10 cellular contexts compared by ENCODE assay signal in genomic region chr20:33909331-33909921, GRCh38.
DNase-seq lines count a peak whose midpoint lies in the region; ATAC-seq, FAIRE-seq and TF ChIP-seq lines count a peak whose summit lies in the region.
"Had no signal": no experiment of that assay in that cellular context is flagged by ENCODE, and none has a peak within 500 bp of the region (broad histone marks: within the 10 kb centered on the region; RNA-seq: fewer than 3 reads in every experiment).

No MANE protein-coding gene starts in this region.

- H3K27ac ChIP-seq in astrocyte (ENCODE audit: low read depth, low read length) = peak overlapping the region; percentile 68
- no peak overlapping the region for H3K27ac ChIP-seq in liver (ENCODE audit: low read depth in 1 of 2, low read length in 2 of 2)
- H3K27ac ChIP-seq in H9 (ENCODE audit: insufficient read length, low read depth, low read length) = no peak overlapping the region

- H3K4me3 Mint-ChIP-seq in astrocyte (ENCODE audit: unreplicated experiment) = no peak overlapping the region
- no peak overlapping the region for H3K4me3 Mint-ChIP-seq in H9

- no peak overlapping the region for H2BK20ac ChIP-seq in H9 (ENCODE audit: low read depth, low read length, poor library complexity, severe bottlenecking)

- no peaks in the 10 kb centered on the region for H3K27me3 ChIP-seq in astrocyte (ENCODE audit: insufficient read depth, low read length)
- H3K27me3 ChIP-seq in liver (ENCODE audit: control insufficient read depth in 4 of 4, insufficient read depth in 4 of 4, low read length in 3 of 4) = no peaks in the 10 kb centered on the region
- no peaks in the 10 kb centered on the region for H3K27me3 ChIP-seq in H9 (ENCODE audit: insufficient read depth, low read length)

- H3K23me2 ChIP-seq in H9 (ENCODE audit: insufficient read length, low read depth, low read length, poor library complexity, severe bottlenecking) = no peaks in the 10 kb centered on the region

- no peak overlapping the region for H3K56ac ChIP-seq in H9 (ENCODE audit: insufficient read length, low read depth, low read length)

- ATAC-seq in GM18519 (IDR thresholded peaks at IDR 0.05; ENCODE audit: low FRiP score, unreplicated experiment) = no peak

- H3K36me3 ChIP-seq in astrocyte (ENCODE audit: insufficient read depth, low read length) = no peaks in the 10 kb centered on the region
- no peaks in the 10 kb centered on the region for H3K36me3 ChIP-seq in liver (ENCODE audit: control insufficient read depth in 4 of 4, insufficient read depth in 3 of 4, low read depth in 1 of 4, low read length in 3 of 4)

- no peak overlapping the region for H3K14ac ChIP-seq in H9 (ENCODE audit: insufficient read depth, low read length)

- no peak overlapping the region for H2BK15ac ChIP-seq in H9 (ENCODE audit: low read depth, low read length)

- no peaks in the 10 kb centered on the region for H3K79me1 ChIP-seq in H9 (ENCODE audit: insufficient read depth, low read depth, low read length, poor library complexity, severe bottlenecking)

- H3K4me1 ChIP-seq in astrocyte (ENCODE audit: insufficient read depth, low read length) = peaks cover 14% of the 10 kb centered on the region
- no peaks in the 10 kb centered on the region for H3K4me1 ChIP-seq in liver (ENCODE audit: control insufficient read depth in 4 of 4, insufficient read depth in 4 of 4, low read length in 3 of 4)
- H3K4me1 ChIP-seq in H9 (ENCODE audit: insufficient read depth, low read length) = no peaks in the 10 kb centered on the region

- no peak overlapping the region for H3T11ph ChIP-seq in H9 (ENCODE audit: low read length)

- H3K9ac ChIP-seq in astrocyte (ENCODE audit: low read length) = no peak overlapping the region
- no peak overlapping the region for H3K9ac ChIP-seq in liver (ENCODE audit: low read depth in 1 of 2, low read length in 2 of 2)
- no peak overlapping the region for H3K9ac ChIP-seq in H9 (ENCODE audit: extremely low read depth, insufficient read length, low read length)

- H4K5ac ChIP-seq in H9 (ENCODE audit: insufficient read length, low read depth, low read length) = no peak overlapping the region

- peak overlapping the region; percentile 55 for H3K27ac Mint-ChIP-seq in astrocyte (ENCODE audit: unreplicated experiment)
- H3K27ac Mint-ChIP-seq in H9 = no peak overlapping the region

- H3K36me3 Mint-ChIP-seq in astrocyte (ENCODE audit: low read depth, unreplicated experiment) (no peaks in the 10 kb centered on the region), H9 (ENCODE audit: insufficient read depth in 1 of 3, low read depth in 3 of 3) (no peaks in the 10 kb centered on the region)

- TF ChIP-seq CTCF in astrocyte (IDR thresholded peaks at IDR 0.05; ENCODE audit: insufficient read depth, low read depth, low read length) = no peak
- TF ChIP-seq CTCF in liver (IDR thresholded peaks at IDR 0.05; ENCODE audit: low read depth, low read length, missing input control) = no peak
- no peak for TF ChIP-seq CTCF in H9 (conservative IDR thresholded peaks at IDR 0.05)

- no peaks in the 10 kb centered on the region for H4K20me1 ChIP-seq in astrocyte (ENCODE audit: insufficient read depth, low read length)
- no peaks in the 10 kb centered on the region for H4K20me1 ChIP-seq in H9 (ENCODE audit: control insufficient read depth, insufficient read depth, insufficient read length)

- peak; percentile 45 for FAIRE-seq in astrocyte (lab: Jason Lieb, UNC)
- FAIRE-seq: G401.6 had no signal

- no peak overlapping the region for H3K4me3 ChIP-seq in astrocyte (ENCODE audit: insufficient read depth, low read depth, low read length)
- no peak overlapping the region for H3K4me3 ChIP-seq in liver (ENCODE audit: low read depth in 1 of 3, low read length in 3 of 3)

- TF ChIP-seq RAD21 in liver (IDR thresholded peaks at IDR 0.05) = no peak

- no peak overlapping the region for H2BK5ac ChIP-seq in H9 (ENCODE audit: insufficient read length, low read length)

- no peak overlapping the region for H2BK120ac ChIP-seq in H9 (ENCODE audit: low read depth, low read length, poor library complexity, severe bottlenecking)

- H3K79me2 ChIP-seq in astrocyte (ENCODE audit: insufficient read depth, low read length) = no peaks in the 10 kb centered on the region
- no peaks in the 10 kb centered on the region for H3K79me2 ChIP-seq in H9 (ENCODE audit: insufficient read depth, low read length)

- peak overlapping the region; percentile 30 for H3K4me2 ChIP-seq in astrocyte (ENCODE audit: low read length)
- no peak overlapping the region for H3K4me2 ChIP-seq in H9 (ENCODE audit: insufficient read depth, insufficient read length, low read length)

- H2AFZ ChIP-seq in astrocyte (ENCODE audit: low read depth, low read length) = peak overlapping the region; percentile 41
- no peak overlapping the region for H2AFZ ChIP-seq in H9 (ENCODE audit: low read length)

- 81% methylated on average over 6 of the region's 6 CpGs for WGBS in liver
- WGBS in H9 (ENCODE audit: extremely low coverage, insufficient read length, low lambda C conversion rate) = no CpG with 5 or more reads among the region's 6 CpGs

- H3K18ac ChIP-seq in H9 (ENCODE audit: insufficient read length, low read depth, low read length) = no peak overlapping the region

- no peak overlapping the region for H2BK12ac ChIP-seq in H9 (ENCODE audit: insufficient read length, low read depth, low read length)

- peak; percentile 80 for DNase-seq in AG08396 (ENCODE audit: low spot score)
- DNase-seq in LHCN-M2 (ENCODE audit: low read depth) = peak; percentile 89
- peak; percentile 99 for DNase-seq in astrocyte (ENCODE audit: low read depth)
- DNase-seq in stimulated activated CD4-positive, alpha-beta T cell treated with anti-CD3 and anti-CD28 coated beads, Interleukin-2, amount 100 ng/mL, for 48 hours = no peak
- no peak for DNase-seq in H9
- DNase-seq in cerebellar nuclear complex (lab: John Stamatoyannopoulos, UW) = no peak
- DNase-seq: activated gamma-delta T cell treated with Interleukin-2 at 50 U/mL for 16 hours had no signal

- H3K9me3 Mint-ChIP-seq in astrocyte (ENCODE audit: unreplicated experiment) (peaks cover 2% of the 10 kb centered on the region), H9 (no peaks in the 10 kb centered on the region)

- no peak overlapping the region for H3K23ac ChIP-seq in H9 (ENCODE audit: insufficient read length, low read depth, low read length)

- no peak overlapping the region for H3K4ac ChIP-seq in H9 (ENCODE audit: low read depth, low read length)

- no peak overlapping the region for H4K8ac ChIP-seq in H9 (replicated peaks; ENCODE audit: insufficient read length, low read depth, low read length)

- H2AK5ac ChIP-seq in H9 (ENCODE audit: insufficient read length, low read length) = no peak overlapping the region

- H3K27me3 Mint-ChIP-seq in astrocyte (ENCODE audit: low read depth, unreplicated experiment) = peaks cover 5% of the 10 kb centered on the region
- H3K27me3 Mint-ChIP-seq in H9 (ENCODE audit: low read depth) = peaks cover 3% of the 10 kb centered on the region; the same call in 1 of the 2 replicates

- H3K4me1 Mint-ChIP-seq in astrocyte (ENCODE audit: low read depth, unreplicated experiment) (peaks cover 11% of the 10 kb centered on the region), H9 (peaks cover 2 to 4% of the 10 kb centered on the region in 2 experiments; a peak in 2 of 4 replicates)

- no peak overlapping the region for H4K91ac ChIP-seq in H9 (ENCODE audit: insufficient read length, low read depth, low read length)

- H3K9me3 ChIP-seq in astrocyte (ENCODE audit: insufficient read depth, low read depth, low read length) = no peaks in the 10 kb centered on the region
- no peaks in the 10 kb centered on the region for H3K9me3 ChIP-seq in liver (ENCODE audit: control insufficient read depth in 4 of 4, low read length in 3 of 4)
- no peaks in the 10 kb centered on the region for H3K9me3 ChIP-seq in H9 (ENCODE audit: control insufficient read depth, low read depth, low read length)

TF ChIP-seq in liver, 16 proteins besides CTCF, POLR2A, EP300 and RAD21:
- TF ChIP-seq FOXA1 (IDR thresholded peaks at IDR 0.05) (no peak), GABPA (IDR thresholded peaks at IDR 0.05 in 1 of 2, conservative IDR thresholded peaks at IDR 0.05 in 1 of 2) (no peak), YY1 (IDR thresholded peaks at IDR 0.05) (peak; percentile 41), SP1 (IDR thresholded peaks at IDR 0.05) (no peak), FOXA2 (IDR thresholded peaks at IDR 0.05) (no peak), REST (IDR thresholded peaks at IDR 0.05) (no peak)

Comparison
In these comparisons a context has a peak if more than half of its experiments do, and no peak if none do; other contexts are left out.
1. DNase-seq: peak in AG08396 (single experiment), LHCN-M2 (single experiment) and astrocyte (single experiment); none in stimulated activated CD4-positive, alpha-beta T cell treated with anti-CD3 and anti-CD28 coated beads, Interleukin-2, amount 100 ng/mL, for 48 hours (0 of 2), H9 (single experiment) and cerebellar nuclear complex (0 of 2).